Comparison of ENCODE assay signal across 23 cellular contexts in the genomic region with DNA sequence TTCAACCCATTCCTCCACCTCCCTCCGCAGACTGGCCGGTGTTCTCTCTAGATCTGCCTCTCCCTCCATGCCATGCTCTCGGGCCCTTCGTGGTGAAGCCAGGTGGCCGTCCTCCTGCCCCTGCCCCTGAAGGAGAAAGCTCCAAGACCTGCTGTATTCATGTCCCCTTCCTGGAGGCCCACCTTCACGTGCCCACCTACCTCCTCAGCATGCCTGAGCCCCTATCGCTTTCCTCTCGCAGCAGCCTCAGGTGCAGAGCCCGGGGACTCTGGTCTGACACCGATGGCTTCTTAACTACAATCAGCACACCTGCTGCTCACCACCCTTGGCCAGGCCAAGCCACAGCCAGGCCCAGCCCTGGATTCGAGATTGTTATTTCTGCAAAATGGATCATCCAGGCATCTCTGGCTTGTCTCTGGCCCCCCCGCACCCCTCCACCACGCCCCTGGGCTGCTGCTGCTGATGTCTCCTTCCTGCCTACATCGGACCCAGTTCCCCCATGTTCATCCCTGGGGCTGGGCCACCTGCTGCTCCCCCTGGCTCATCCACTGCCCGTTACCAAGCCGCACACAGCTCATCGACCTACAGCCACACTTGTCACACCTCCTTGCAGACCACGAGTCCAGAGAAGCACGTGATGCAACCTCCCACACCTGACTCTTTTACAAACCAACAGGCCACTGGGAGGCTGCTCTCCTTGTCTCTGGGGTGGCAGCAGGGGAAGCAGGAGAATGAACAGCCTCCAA. TPM values are rescaled to one million over a fixed set of nuclear protein-coding genes. Genes with fewer than 3 reads are reported as not detected.
A peak's percentile ranks its signal among the peaks of the same experiment; 100 is the strongest.
DNase-seq lines count a peak whose midpoint lies in the region; ATAC-seq, FAIRE-seq and TF ChIP-seq lines count a peak whose summit lies in the region.
"Had no signal": no experiment of that assay in that cellular context is flagged by ENCODE, and none has a peak within 500 bp of the region (broad histone marks: within the 10 kb centered on the region; RNA-seq: fewer than 3 reads in every experiment).

No MANE protein-coding gene starts in this region.

- H3K27me3 Mint-ChIP-seq in H9 (ENCODE audit: low read depth), result peaks cover 3% of the 10 kb centered on the region
- H3K27me3 Mint-ChIP-seq in CD14-positive monocyte (ENCODE audit: low read depth in 3 of 3), result peaks cover 6 to 20% (median 14%) of the 10 kb centered on the region in 3 donors

- TF ChIP-seq EP300 in HepG2 (IDR thresholded peaks at IDR 0.05; ENCODE audit: low read depth in 2 of 2, low read length in 2 of 2) (no peak), HepG2 (CRISPR knock-in tag; IDR thresholded peaks at IDR 0.05; ENCODE audit: borderline replicate concordance) (no peak)

- in situ Hi-C loops in HepG2 (cut with HindIII; ENCODE audit: extremely low pct_ligation_motif_present, low pct_unique_long_range_greater_than_20kb), result loop anchor here (5.0 to 10.0 kb wide), 2 partner anchors 138 to 310 kb away; no protein-coding TSS in a partner anchor
- in situ Hi-C loops in GM13976 (cut with MboI; ENCODE audit: low sequenced_read_pairs, unreplicated experiment), result no loop called here

- H3K23me2 ChIP-seq in H9 (ENCODE audit: insufficient read length, low read depth, low read length, poor library complexity, severe bottlenecking), result no peaks in the 10 kb centered on the region

- H3K27ac ChIP-seq in HepG2 (ENCODE audit: extremely low read length, insufficient read depth, low read length) (no peak overlapping the region), right lobe of liver (no peak overlapping the region), H9 (ENCODE audit: insufficient read length, low read depth, low read length) (no peak overlapping the region), kidney (ENCODE audit: low read depth in 2 of 2, low read length in 2 of 2) (no peak overlapping the region), upper lobe of right lung (no peak overlapping the region)
- H3K27ac ChIP-seq: RWPE1, SJSA1 had no signal

- H3K4ac ChIP-seq in H9 (ENCODE audit: low read depth, low read length), result no peak overlapping the region

- H3K9ac ChIP-seq in HepG2 (ENCODE audit: insufficient read depth, low read depth, low read length) (no peak overlapping the region), H9 (ENCODE audit: extremely low read depth, insufficient read length, low read length) (no peak overlapping the region), kidney (ENCODE audit: low read length in 2 of 2) (no peak overlapping the region)

- WGBS in HepG2 (ENCODE audit: low lambda C conversion rate), result 46% methylated on average over 16 of the region's 19 CpGs
- WGBS in right lobe of liver (ENCODE audit: insufficient coverage, low coverage, low lambda C conversion rate, missing lambda C conversion rate), result 82% methylated on average over 15 of the region's 19 CpGs
- WGBS in H9 (ENCODE audit: extremely low coverage, insufficient read length, low lambda C conversion rate), result no CpG with 5 or more reads among the region's 19 CpGs

- H4K8ac ChIP-seq in H9 (replicated peaks; ENCODE audit: insufficient read length, low read depth, low read length), result no peak overlapping the region

- H3K4me3 Mint-ChIP-seq in H9 (no peak overlapping the region), CD14-positive monocyte (no peak overlapping the region)
- H3K4me3 Mint-ChIP-seq: CD8-positive, alpha-beta memory T cell had no signal

- no peak overlapping the region for H2BK5ac ChIP-seq in H9 (ENCODE audit: insufficient read length, low read length)

- no peak overlapping the region for H3K14ac ChIP-seq in H9 (ENCODE audit: insufficient read depth, low read length)

- no peaks in the 10 kb centered on the region for H3K36me3 ChIP-seq in HepG2 (replicated peaks in 1 of 2; ENCODE audit: control insufficient read depth in 1 of 2, insufficient read depth in 2 of 2, low read length in 2 of 2)
- H3K36me3 ChIP-seq in right lobe of liver, result no peaks in the 10 kb centered on the region
- no peaks in the 10 kb centered on the region for H3K36me3 ChIP-seq in kidney (ENCODE audit: control insufficient read depth in 1 of 2, insufficient read depth in 2 of 2, low read length in 2 of 2)
- H3K36me3 ChIP-seq in upper lobe of right lung, result no peaks in the 10 kb centered on the region
- H3K36me3 ChIP-seq: BE2C, HAP-1, MG63, SJSA1 had no signal

- H3K4me2 ChIP-seq in HepG2 (ENCODE audit: low read depth, low read length) (peak overlapping the region; percentile 49; the same call in 1 of the 2 replicates), H9 (ENCODE audit: insufficient read depth, insufficient read length, low read length) (no peak overlapping the region)

- H2AFZ ChIP-seq in HepG2 (ENCODE audit: low read length) (no peak overlapping the region), H9 (ENCODE audit: low read length) (no peak overlapping the region)

- H3K56ac ChIP-seq in H9 (ENCODE audit: insufficient read length, low read depth, low read length), result no peak overlapping the region

- H3K27ac Mint-ChIP-seq in H9 (peak overlapping the region; percentile 42 to 59 (median 58); a peak in 5 of 7 replicates), CD14-positive monocyte (peak overlapping the region in 1 of 7 donors; percentile 55)

- FAIRE-seq in HepG2 (lab: Jason Lieb, UNC) (no peak), kidney (lab: Jason Lieb, UNC) (no peak)
- FAIRE-seq: GM12892 had no signal

- no peak for TF ChIP-seq RAD21 in HepG2 (CRISPR knock-in tag; IDR thresholded peaks at IDR 0.05)

- POLR2A ChIA-PET in HepG2 (lab: Yijun Ruan, JAX), result no interaction called here

- no peak overlapping the region for H2AK5ac ChIP-seq in H9 (ENCODE audit: insufficient read length, low read length)

- H3K4me3 ChIP-seq in HepG2 (replicated peaks in 1 of 3; ENCODE audit: insufficient read depth in 1 of 3, low read depth in 2 of 3, low read length in 3 of 3) (no peak overlapping the region), right lobe of liver (no peak overlapping the region), kidney (ENCODE audit: low read length in 2 of 2) (no peak overlapping the region), upper lobe of right lung (no peak overlapping the region)
- H3K4me3 ChIP-seq: HAP-1, MG63, SJSA1 had no signal

- H3K9me3 ChIP-seq in HepG2 (ENCODE audit: low read length), result no peaks in the 10 kb centered on the region
- no peaks in the 10 kb centered on the region for H3K9me3 ChIP-seq in right lobe of liver
- no peaks in the 10 kb centered on the region for H3K9me3 ChIP-seq in H9 (ENCODE audit: control insufficient read depth, low read depth, low read length)
- no peaks in the 10 kb centered on the region for H3K9me3 ChIP-seq in kidney (ENCODE audit: control insufficient read depth in 1 of 2, low read length in 2 of 2)
- no peaks in the 10 kb centered on the region for H3K9me3 ChIP-seq in upper lobe of right lung
- H3K9me3 ChIP-seq: BE2C, HAP-1, MG63, SJSA1 had no signal

- CTCF ChIA-PET in HepG2 (lab: Yijun Ruan, JAX; ENCODE audit: low intra/inter-chr PET ratio, low total read pairs), result no interaction called here

- DNase-seq in HepG2 (ENCODE audit: low spot score), result no peak
- DNase-seq in right lobe of liver, result no peak
- DNase-seq in H9, result no peak
- peak; percentile 63 for DNase-seq in kidney
- DNase-seq in upper lobe of right lung, result peak; percentile 57
- DNase-seq in GM13976 (ENCODE audit: low spot score), result no peak
- no peak for DNase-seq in CD14-positive monocyte (ENCODE audit: low spot score)
- DNase-seq in Ammon's horn (ENCODE audit: low spot score), result no peak
- DNase-seq: BE2C, GF-D8, Karpas-422, NCI-H1092 treated with DMSO at 0.1 percent for 48 hours, NCI-H2171, NCI-H446, PC-3 had no signal

- no peak for TF ChIP-seq CTCF in HepG2 (CRISPR knock-in tag; IDR thresholded peaks at IDR 0.05)
- no peak for TF ChIP-seq CTCF in right lobe of liver (IDR thresholded peaks at IDR 0.05)
- TF ChIP-seq CTCF in H9 (conservative IDR thresholded peaks at IDR 0.05), result no peak
- no peak for TF ChIP-seq CTCF in kidney (IDR thresholded peaks at IDR 0.05; ENCODE audit: borderline replicate concordance, extremely low read depth, insufficient read depth)
- no peak for TF ChIP-seq CTCF in upper lobe of right lung (IDR thresholded peaks at IDR 0.05)
- no peak for TF ChIP-seq CTCF in GM13976 (IDR thresholded peaks at IDR 0.05; ENCODE audit: borderline replicate concordance, control extremely low read depth, extremely low read depth, insufficient read depth, missing control alignments)
- no peak for TF ChIP-seq CTCF in CD14-positive monocyte (IDR thresholded peaks at IDR 0.05)

- no peaks in the 10 kb centered on the region for H3K79me1 ChIP-seq in H9 (ENCODE audit: insufficient read depth, low read depth, low read length, poor library complexity, severe bottlenecking)

- H4K91ac ChIP-seq in H9 (ENCODE audit: insufficient read length, low read depth, low read length), result no peak overlapping the region

- H3K9me3 Mint-ChIP-seq in H9 (peaks cover 0 to 3% of the 10 kb centered on the region in 2 experiments; a peak in 1 of 5 replicates), CD14-positive monocyte (peaks cover 0 to 10% (median 0%) of the 10 kb centered on the region in 7 donors)
- H3K9me3 Mint-ChIP-seq: CD8-positive, alpha-beta memory T cell had no signal

- H2BK20ac ChIP-seq in H9 (ENCODE audit: low read depth, low read length, poor library complexity, severe bottlenecking), result no peak overlapping the region

- H3K23ac ChIP-seq in H9 (ENCODE audit: insufficient read length, low read depth, low read length), result no peak overlapping the region

- H3K36me3 Mint-ChIP-seq in H9 (ENCODE audit: insufficient read depth in 1 of 3, low read depth in 3 of 3) (no peaks in the 10 kb centered on the region), CD14-positive monocyte (no peaks in the 10 kb centered on the region)
- H3K36me3 Mint-ChIP-seq: CD8-positive, alpha-beta memory T cell had no signal

- TF ChIP-seq POLR2A in HepG2 (IDR thresholded peaks at IDR 0.05; ENCODE audit: insufficient read depth in 1 of 2, low read depth in 2 of 2, low read length in 2 of 2) (no peak), right lobe of liver (IDR thresholded peaks at IDR 0.05) (no peak)

- H2BK15ac ChIP-seq in H9 (ENCODE audit: low read depth, low read length), result no peak overlapping the region

- H4K5ac ChIP-seq in H9 (ENCODE audit: insufficient read length, low read depth, low read length), result no peak overlapping the region

- intact Hi-C loops in HepG2 (cut with micrococcal nuclease; ENCODE audit: unreplicated experiment), result loop anchor here (5.0 kb wide), 2 partner anchors 38 to 308 kb away; a partner anchor contains a TSS
- intact Hi-C loops in right lobe of liver (cut with DNase I), result loop anchor here in 1 of 2 donors (10.0 kb wide), 1 partner anchor 310 kb away; no protein-coding TSS in a partner anchor
- intact Hi-C loops in kidney (cut with DNase I), result no loop called here
- intact Hi-C loops in upper lobe of right lung (cut with DNase I), result loop anchor here (10.0 kb wide), 1 partner anchor 110 kb away; no protein-coding TSS in a partner anchor
- intact Hi-C loops in CD14-positive monocyte (cut with micrococcal nuclease), result loop anchor here (5.0 to 10.0 kb wide), 2 partner anchors 300 to 308 kb away; a partner anchor contains a TSS

- H3T11ph ChIP-seq in H9 (ENCODE audit: low read length), result no peak overlapping the region

- H2BK12ac ChIP-seq in H9 (ENCODE audit: insufficient read length, low read depth, low read length), result no peak overlapping the region

- ATAC-seq in HepG2 (peak; percentile 7; the same call in 1 of the 3 replicates), right lobe of liver (no peak), upper lobe of right lung (no peak)
- ATAC-seq: PC-3 had no signal

- H3K4me1 Mint-ChIP-seq in H9 (peaks cover 11 to 19% of the 10 kb centered on the region in 2 experiments), CD14-positive monocyte (peaks cover 2% of the 10 kb centered on the region)

- H3K27me3 ChIP-seq in HepG2 (ENCODE audit: control insufficient read depth in 1 of 2, insufficient read depth in 2 of 2, low read length in 2 of 2) (peaks cover 0 to 18% of the 10 kb centered on the region in 2 experiments; a peak in 4 of 5 replicates), right lobe of liver (no peaks in the 10 kb centered on the region), H9 (ENCODE audit: insufficient read depth, low read length) (no peaks in the 10 kb centered on the region), upper lobe of right lung (no peaks in the 10 kb centered on the region)
- H3K27me3 ChIP-seq: BE2C, MG63, SJSA1 had no signal

- H3K4me1 ChIP-seq in HepG2 (ENCODE audit: insufficient read depth, low read length) (peaks cover 19% of the 10 kb centered on the region), right lobe of liver (peaks cover 0 to 12% (median 5%) of the 10 kb centered on the region in 4 donors), H9 (ENCODE audit: insufficient read depth, low read length) (no peaks in the 10 kb centered on the region), kidney (ENCODE audit: control insufficient read depth in 1 of 2, insufficient read depth in 1 of 2, low read depth in 1 of 2, low read length in 2 of 2) (peaks cover 0 to 4% of the 10 kb centered on the region in 2 donors), upper lobe of right lung (peaks cover 9% of the 10 kb centered on the region)
- H3K4me1 ChIP-seq: BE2C, HAP-1 had no signal

- no peaks in the 10 kb centered on the region for H4K20me1 ChIP-seq in HepG2 (ENCODE audit: insufficient read depth, low read length)
- no peaks in the 10 kb centered on the region for H4K20me1 ChIP-seq in H9 (ENCODE audit: control insufficient read depth, insufficient read depth, insufficient read length)

- H3K18ac ChIP-seq in H9 (ENCODE audit: insufficient read length, low read depth, low read length), result no peak overlapping the region

- no peaks in the 10 kb centered on the region for H3K79me2 ChIP-seq in HepG2 (ENCODE audit: insufficient read depth, low read length)
- no peaks in the 10 kb centered on the region for H3K79me2 ChIP-seq in H9 (ENCODE audit: insufficient read depth, low read length)

- H2BK120ac ChIP-seq in H9 (ENCODE audit: low read depth, low read length, poor library complexity, severe bottlenecking), result no peak overlapping the region

- BruUV-seq in HepG2 (replicated peaks; lab: Mats Ljungman, UMichigan), result no TSS peak

RNA-seq across cellular contexts. Expression of a gene that starts 32.5 kb away (rescaled TPM):
- total RNA-seq in HepG2 (2016; rRNA removed; fragmentation: Illumina TruSeq; extraction: Trizol) (not detected in 2 replicates), right lobe of liver (under 1 TPM in 1 of 6 experiments, not detected in 5; 0.44 TPM), H9 (2021) (0.11 and 0.28 TPM in 2 replicates), kidney (1.4 TPM), upper lobe of right lung (not detected)
- total RNA-seq in HepG2 (2016; cell fraction: cytosol; rRNA removed; fragmentation: Illumina TruSeq; extraction: Trizol; ENCODE audit: low read depth), result not detected in 2 replicates
- total RNA-seq in HepG2 (2016; cell fraction: insoluble cytoplasmic fraction; rRNA removed; fragmentation: Illumina TruSeq; extraction: Trizol), result not detected in 2 replicates
- not detected in 2 replicates for total RNA-seq in HepG2 (2016; cell fraction: membrane; rRNA removed; fragmentation: Illumina TruSeq; extraction: Trizol)
- total RNA-seq in HepG2 (2016; cell fraction: nucleus; rRNA removed; fragmentation: Illumina TruSeq; extraction: Trizol), result not detected in 2 replicates
- polyA plus RNA-seq in HepG2 (2011; rRNA removed) (not detected in 2 replicates), kidney (ENCODE audit: insufficient read depth, low read depth, low replicate concordance) (not detected), CD14-positive monocyte (under 1 TPM in 1 of 2 donors, not detected in 1; 0.47 TPM)
- polyA plus RNA-seq in HepG2 (2011; cell fraction: cytosol; rRNA removed), result not detected in 2 replicates
- polyA plus RNA-seq in HepG2 (2011; cell fraction: nucleus; rRNA removed), result not detected in 2 replicates
- polyA plus RNA-seq in HepG2 (2012), result not detected in 2 replicates
- polyA plus RNA-seq in HepG2 (2016; cell fraction: cytosol; fragmentation: Illumina TruSeq; extraction: Trizol; ENCODE audit: low read depth), result not detected in 2 replicates
- not detected in 2 replicates for polyA plus RNA-seq in HepG2 (2016; cell fraction: insoluble cytoplasmic fraction; fragmentation: Illumina TruSeq; extraction: Trizol; ENCODE audit: low read depth)
- not detected in 2 replicates for polyA plus RNA-seq in HepG2 (2016; cell fraction: membrane; fragmentation: Illumina TruSeq; extraction: Trizol; ENCODE audit: low read depth)
- polyA plus RNA-seq in HepG2 (2016; cell fraction: nucleus; fragmentation: Illumina TruSeq; extraction: Trizol; ENCODE audit: insufficient read depth, low read depth), result not detected in 2 replicates
- 0.09 TPM in 1 of 2 replicates, not detected in the other for polyA minus RNA-seq in HepG2 (2011; rRNA and poly(A)+ RNA removed; ENCODE audit: low replicate concordance)
- polyA minus RNA-seq in HepG2 (2011; cell fraction: cytosol; rRNA and poly(A)+ RNA removed), result not detected in 2 replicates
- not detected in 2 replicates for polyA minus RNA-seq in HepG2 (2011; cell fraction: nucleus; rRNA and poly(A)+ RNA removed)
- total RNA-seq: CD8-positive, alpha-beta memory T cell; Daoy; PC-3; SJSA1 had no signal
- polyA plus RNA-seq: AG04450; CD8-positive, alpha-beta memory T cell had no signal

RNA-seq across cellular contexts. Expression of a gene that starts 37.8 kb away (rescaled TPM):
- total RNA-seq in HepG2 (2016; rRNA removed; fragmentation: Illumina TruSeq; extraction: Trizol) (43.6 and 50.2 TPM in 2 replicates), right lobe of liver (10 to 100 TPM; 39.0 to 97.6 (median 76.7) TPM), H9 (2021) (129 and 132 TPM in 2 replicates), kidney (250 TPM), upper lobe of right lung (333 TPM)
- 15.5 and 22.4 TPM in 2 replicates for total RNA-seq in HepG2 (2016; cell fraction: cytosol; rRNA removed; fragmentation: Illumina TruSeq; extraction: Trizol; ENCODE audit: low read depth)
- total RNA-seq in HepG2 (2016; cell fraction: insoluble cytoplasmic fraction; rRNA removed; fragmentation: Illumina TruSeq; extraction: Trizol), result 35.4 and 49.2 TPM in 2 replicates
- total RNA-seq in HepG2 (2016; cell fraction: membrane; rRNA removed; fragmentation: Illumina TruSeq; extraction: Trizol), result 44.2 and 45.8 TPM in 2 replicates
- total RNA-seq in HepG2 (2016; cell fraction: nucleus; rRNA removed; fragmentation: Illumina TruSeq; extraction: Trizol), result 44.0 and 52.2 TPM in 2 replicates
- polyA plus RNA-seq in HepG2 (2011; rRNA removed) (42.9 and 52.4 TPM in 2 replicates), kidney (ENCODE audit: insufficient read depth, low read depth, low replicate concordance) (120 TPM), CD14-positive monocyte (1 to 10 TPM; 2.0 to 2.5 TPM)
- polyA plus RNA-seq in HepG2 (2011; cell fraction: cytosol; rRNA removed), result 27.7 and 33.6 TPM in 2 replicates
- polyA plus RNA-seq in HepG2 (2011; cell fraction: nucleus; rRNA removed), result 64.4 and 73.7 TPM in 2 replicates
- 45.3 and 47.7 TPM in 2 replicates for polyA plus RNA-seq in HepG2 (2012)
- polyA plus RNA-seq in HepG2 (2016; cell fraction: cytosol; fragmentation: Illumina TruSeq; extraction: Trizol; ENCODE audit: low read depth), result 21.2 and 23.7 TPM in 2 replicates
- polyA plus RNA-seq in HepG2 (2016; cell fraction: insoluble cytoplasmic fraction; fragmentation: Illumina TruSeq; extraction: Trizol; ENCODE audit: low read depth), result 54.0 and 64.3 TPM in 2 replicates
- 40.8 and 46.7 TPM in 2 replicates for polyA plus RNA-seq in HepG2 (2016; cell fraction: membrane; fragmentation: Illumina TruSeq; extraction: Trizol; ENCODE audit: low read depth)
- polyA plus RNA-seq in HepG2 (2016; cell fraction: nucleus; fragmentation: Illumina TruSeq; extraction: Trizol; ENCODE audit: insufficient read depth, low read depth), result 98.9 and 100 TPM in 2 replicates
- 85.4 and 275 TPM in 2 replicates for polyA minus RNA-seq in HepG2 (2011; rRNA and poly(A)+ RNA removed; ENCODE audit: low replicate concordance)
- 31.4 and 37.0 TPM in 2 replicates for polyA minus RNA-seq in HepG2 (2011; cell fraction: cytosol; rRNA and poly(A)+ RNA removed)
- 58.5 and 70.9 TPM in 2 replicates for polyA minus RNA-seq in HepG2 (2011; cell fraction: nucleus; rRNA and poly(A)+ RNA removed)

Comparison
In these comparisons a context has a peak if more than half of its experiments do, and no peak if none do; other contexts are left out.
1. DNase-seq: peak in kidney (single experiment) and upper lobe of right lung (single experiment); none in HepG2 (single experiment), right lobe of liver (0 of 3), H9 (single experiment), GM13976 (single experiment), CD14-positive monocyte (single experiment) and Ammon's horn (single experiment).